Comparison of ENCODE assay signal across 9 cellular contexts in genomic region chr20:884983-885952, GRCh38. TPM values are rescaled to one million over a fixed set of nuclear protein-coding genes. Genes with fewer than 3 reads are reported as not detected.
A peak's percentile ranks its signal among the peaks of the same experiment; 100 is the strongest.
DNase-seq lines count a peak whose midpoint lies in the region; ATAC-seq, FAIRE-seq and TF ChIP-seq lines count a peak whose summit lies in the region.
"Had no signal": no experiment of that assay in that cellular context is flagged by ENCODE, and none has a peak within 500 bp of the region (broad histone marks: within the 10 kb centered on the region; RNA-seq: fewer than 3 reads in every experiment).

No MANE protein-coding gene starts in this region.

- H3K9me3 Mint-ChIP-seq in WTC11 = no peaks in the 10 kb centered on the region
- H3K9me3 Mint-ChIP-seq: activated CD4-positive, alpha-beta T cell treated with anti-CD3 and anti-CD28 coated beads, Interleukin-2, amount 10 ng/mL, durations not matched to agents 7 days and 5 days had no signal

- no peaks in the 10 kb centered on the region for H3K27me3 ChIP-seq in right cardiac atrium (ENCODE audit: control insufficient read depth, insufficient read depth)

- no peaks in the 10 kb centered on the region for H3K36me3 Mint-ChIP-seq in WTC11

- H3K9me3 ChIP-seq in right cardiac atrium (ENCODE audit: control insufficient read depth, low read length) = no peaks in the 10 kb centered on the region

- TF ChIP-seq CTCF in WTC11 (IDR thresholded peaks at IDR 0.05) = no peak

- FAIRE-seq in GM12891 (lab: Jason Lieb, UNC) = no peak

- no peak overlapping the region for H3K27ac Mint-ChIP-seq in WTC11
- H3K27ac Mint-ChIP-seq: activated CD4-positive, alpha-beta T cell treated with anti-CD3 and anti-CD28 coated beads, Interleukin-2, amount 10 ng/mL, durations not matched to agents 7 days and 5 days had no signal

- 14% methylated on average over 41 of the region's 41 CpGs for WGBS in right cardiac atrium

- ATAC-seq in WTC11 (peak; percentile 99), right cardiac atrium (peak; percentile 71 to 84), sciatic nerve (peak; percentile 94)

- H3K4me1 Mint-ChIP-seq in WTC11 = peaks cover 9% of the 10 kb centered on the region

- H3K27ac ChIP-seq in right cardiac atrium (ENCODE audit: low read length) = no peak overlapping the region

- peak overlapping the region; percentile 55 for H3K4me3 Mint-ChIP-seq in WTC11
- H3K4me3 Mint-ChIP-seq: activated CD4-positive, alpha-beta T cell treated with anti-CD3 and anti-CD28 coated beads, Interleukin-2, amount 10 ng/mL, durations not matched to agents 7 days and 5 days had no signal

- intact Hi-C loops in right cardiac atrium (cut with DNase I) (no loop called here), sciatic nerve (cut with DNase I) (no loop called here)

- no peak overlapping the region for H3K4me3 ChIP-seq in right cardiac atrium (ENCODE audit: low read length)

- peaks cover 17% of the 10 kb centered on the region for H3K27me3 Mint-ChIP-seq in WTC11 (ENCODE audit: low read depth)

- CTCF ChIA-PET in WTC11 (lab: Charles Lee) = interaction anchor here (0.6 to 2.7 kb wide), 41 partner anchors 9 to 328 kb away, joined by 3 to 56 read pairs (median 4); partner anchors contain the start of genes ANGPT4, FAM110A and SLC52A3

- POLR2A ChIA-PET in WTC11 (lab: Charles Lee) = interaction anchor here (0.7 kb wide), 1 partner anchor 13 kb away, joined by 3 read pairs; no protein-coding TSS in a partner anchor

- H3K4me1 ChIP-seq in right cardiac atrium (ENCODE audit: control insufficient read depth, insufficient read depth, low read length) = no peaks in the 10 kb centered on the region

- TF ChIP-seq POLR2A in GM12891 (IDR thresholded peaks at IDR 0.05; ENCODE audit: low read depth, low read length) = no peak

- DNase-seq in NCI-H146 (lab: John Stamatoyannopoulos, UW) = peak; percentile 38
- no peak for DNase-seq in NCI-H146 treated with DMSO at 0.1 percent for 48 hours (lab: John Stamatoyannopoulos, UW; ENCODE audit: unreplicated experiment)
- peak; percentile 90 for DNase-seq in WTC11 (ENCODE audit: low spot score)
- DNase-seq in right cardiac atrium = peak; percentile 70 to 93 (median 88)
- DNase-seq in sciatic nerve (ENCODE audit: low spot score) = peak; percentile 69
- DNase-seq in inferior parietal cortex (ENCODE audit: extremely low spot score) = no peak
- no peak for DNase-seq in GM12891 (ENCODE audit: insufficient read length, low spot score)
- no peak for DNase-seq in T-helper 9 cell
- DNase-seq: activated CD4-positive, alpha-beta T cell treated with anti-CD3 and anti-CD28 coated beads, Interleukin-2, amount 10 ng/mL, durations not matched to agents 7 days and 5 days had no signal

TF ChIP-seq in WTC11, 78 proteins besides CTCF, POLR2A, EP300 and RAD21 (continues in another document):
- TF ChIP-seq ERG (CRISPR knock-in tag; IDR thresholded peaks at IDR 0.05) (no peak), SMAD3 (CRISPR knock-in tag; IDR thresholded peaks at IDR 0.05; ENCODE audit: borderline replicate concordance) (no peak; the same call in 1 of the 2 replicates), KAT7 (CRISPR knock-in tag; IDR thresholded peaks at IDR 0.05; ENCODE audit: borderline replicate concordance) (no peak), ELF4 (CRISPR knock-in tag; IDR thresholded peaks at IDR 0.05; ENCODE audit: low read depth) (no peak), ZNF396 (CRISPR knock-in tag; IDR thresholded peaks at IDR 0.05; ENCODE audit: borderline replicate concordance) (no peak), MLX (CRISPR knock-in tag; IDR thresholded peaks at IDR 0.05) (no peak), IRF2 (CRISPR knock-in tag; IDR thresholded peaks at IDR 0.05; ENCODE audit: borderline replicate concordance, low read depth) (no peak), NFE2L1 (CRISPR knock-in tag; IDR thresholded peaks at IDR 0.05) (no peak)
- TF ChIP-seq, protein P1, sequence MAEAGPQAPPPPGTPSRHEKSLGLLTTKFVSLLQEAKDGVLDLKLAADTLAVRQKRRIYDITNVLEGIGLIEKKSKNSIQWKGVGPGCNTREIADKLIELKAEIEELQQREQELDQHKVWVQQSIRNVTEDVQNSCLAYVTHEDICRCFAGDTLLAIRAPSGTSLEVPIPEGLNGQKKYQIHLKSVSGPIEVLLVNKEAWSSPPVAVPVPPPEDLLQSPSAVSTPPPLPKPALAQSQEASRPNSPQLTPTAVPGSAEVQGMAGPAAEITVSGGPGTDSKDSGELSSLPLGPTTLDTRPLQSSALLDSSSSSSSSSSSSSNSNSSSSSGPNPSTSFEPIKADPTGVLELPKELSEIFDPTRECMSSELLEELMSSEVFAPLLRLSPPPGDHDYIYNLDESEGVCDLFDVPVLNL (CRISPR knock-in tag; IDR thresholded peaks at IDR 0.05; ENCODE audit: borderline replicate concordance, low read depth) = no peak

TF ChIP-seq in GM12891, 5 proteins besides CTCF, POLR2A, EP300 and RAD21:
- TF ChIP-seq POU2F2 (IDR thresholded peaks at IDR 0.05; ENCODE audit: low read depth, low read length) (no peak), PAX5 (IDR thresholded peaks at IDR 0.05; ENCODE audit: insufficient read depth, low read length, severe bottlenecking) (no peak), TAF1 (IDR thresholded peaks at IDR 0.05; ENCODE audit: low read depth, low read length) (no peak), POLR2AphosphoS5 (IDR thresholded peaks at IDR 0.05; ENCODE audit: low read depth, low read length) (no peak), SPI1 (IDR thresholded peaks at IDR 0.05; ENCODE audit: low read depth, low read length) (no peak)

RNA-seq across cellular contexts. Expression of gene ANGPT4, which starts 30.9 kb away (rescaled TPM):
- 0.20 to 0.32 TPM (median 0.25 TPM) in 3 replicates for total RNA-seq in WTC11 (2021)
- under 1 TPM in 2 of 4 donors, not detected in 2; 0.06 to 0.12 TPM for total RNA-seq in right cardiac atrium
- polyA plus RNA-seq in right cardiac atrium = 0.14 TPM
- total RNA-seq in sciatic nerve = 0.27 TPM
- polyA plus RNA-seq in GM12891 (2012; ENCODE audit: low read depth, missing spikeins) = not detected
- total RNA-seq: activated CD4-positive, alpha-beta T cell treated with anti-CD3 and anti-CD28 coated beads, Interleukin-2, amount 10 ng/mL, durations not matched to agents 7 days and 5 days had no signal

RNA-seq across cellular contexts. Expression of gene FAM110A, which starts 51.8 kb away (rescaled TPM):
- total RNA-seq in WTC11 (2021) = 17.2 to 18.8 TPM (median 18.0 TPM) in 3 replicates
- 1 to 10 TPM; 2.6 to 4.3 (median 3.6) TPM for total RNA-seq in right cardiac atrium
- 3.2 TPM for polyA plus RNA-seq in right cardiac atrium
- total RNA-seq in sciatic nerve = 4.2 TPM
- polyA plus RNA-seq in GM12891 (2012; ENCODE audit: low read depth, missing spikeins) = 4.0 TPM

Comparison
In these comparisons a context has a peak if more than half of its experiments do, and no peak if none do; other contexts are left out.
1. DNase-seq: peak in NCI-H146 (single experiment), WTC11 (single experiment), right cardiac atrium (3 of 3) and sciatic nerve (single experiment); none in NCI-H146 treated with DMSO at 0.1 percent for 48 hours (single experiment), inferior parietal cortex (single experiment), GM12891 (single experiment) and T-helper 9 cell (single experiment).
2. Peak in every context shown above with its lines, with median percentiles within 50 percentile points of each other: ATAC-seq.